ENCODE assay signal across 22 cellular contexts in the genomic region with DNA sequence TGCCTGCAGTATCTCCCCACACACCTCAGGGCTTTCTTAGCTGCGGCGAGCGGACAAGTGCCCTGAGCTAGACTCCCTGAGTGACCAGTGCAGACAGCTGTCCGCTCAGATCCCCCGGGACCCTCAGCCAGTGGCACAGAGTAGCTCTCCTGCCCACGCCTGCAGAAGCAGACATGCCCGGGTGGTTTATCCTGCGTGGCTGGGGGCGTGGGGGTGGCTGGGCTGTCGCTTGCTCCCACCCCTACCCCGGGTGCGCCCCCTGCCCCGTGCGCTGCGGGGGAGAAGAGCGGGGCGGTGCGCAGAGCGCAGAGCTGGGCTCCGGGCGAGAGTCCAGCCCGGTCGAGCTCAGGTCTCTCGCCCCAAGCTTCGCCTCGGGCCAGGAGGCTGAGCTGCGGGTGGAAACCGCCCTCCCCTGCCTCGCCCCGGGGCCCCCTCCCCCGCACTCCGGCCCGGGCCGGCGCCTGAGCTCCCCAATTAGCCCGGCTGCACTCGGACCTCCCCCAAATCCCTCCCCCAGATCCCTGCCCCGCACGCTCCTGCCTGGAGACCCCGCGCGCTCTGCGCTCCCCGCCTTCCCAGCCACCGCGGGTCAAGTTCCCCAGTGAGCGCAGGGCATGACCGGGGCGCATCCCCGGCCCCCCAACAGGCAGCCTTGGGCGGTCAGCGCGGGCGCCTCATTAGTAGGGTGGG. TPM values are rescaled to one million over a fixed set of nuclear protein-coding genes. Genes with fewer than 3 reads are reported as not detected.
"Had no signal": no experiment of that assay in that cellular context is flagged by ENCODE, and none has a peak within 500 bp of the region (broad histone marks: within the 10 kb centered on the region; RNA-seq: fewer than 3 reads in every experiment).

No MANE protein-coding gene starts in this region.

- H3K4me3 ChIP-seq: cardiac muscle cell, right lobe of liver, thoracic aorta, upper lobe of left lung had no signal

- H3K36me3 ChIP-seq: cardiac muscle cell, right lobe of liver, thoracic aorta, upper lobe of left lung had no signal

- H3K4me3 Mint-ChIP-seq: activated CD4-positive, alpha-beta memory T cell treated with anti-CD3 and anti-CD28 coated beads, Interleukin-2, amount 10 ng/mL, durations not matched to agents 7 days and 5 days; activated CD8-positive, alpha-beta memory T cell treated with anti-CD3 and anti-CD28 coated beads, Interleukin-2, amount 10 ng/mL, durations not matched to agents 7 days and 5 days; activated naive CD8-positive, alpha-beta T cell treated with anti-CD3 and anti-CD28 coated beads, Interleukin-2, amount 10 ng/mL, durations not matched to agents 7 days and 5 days; dendritic cell treated with granulocyte-macrophage colony-stimulating factor and Interleukin-4, amounts not matched to agents 40 ng/mL and 50 ng/mL, for 4 days; natural killer cell had no signal

- H3K27ac Mint-ChIP-seq: activated CD4-positive, alpha-beta memory T cell treated with anti-CD3 and anti-CD28 coated beads, Interleukin-2, amount 10 ng/mL, durations not matched to agents 7 days and 5 days; activated CD8-positive, alpha-beta memory T cell treated with anti-CD3 and anti-CD28 coated beads, Interleukin-2, amount 10 ng/mL, durations not matched to agents 7 days and 5 days; dendritic cell treated with granulocyte-macrophage colony-stimulating factor and Interleukin-4, amounts not matched to agents 40 ng/mL and 50 ng/mL, for 4 days; immature natural killer cell; natural killer cell; progenitor cell of endocrine pancreas had no signal

- H3K4me1 ChIP-seq: right lobe of liver had no signal

- ATAC-seq: activated CD8-positive, alpha-beta memory T cell treated with anti-CD3 and anti-CD28 coated beads, Interleukin-2, amount 10 ng/mL, durations not matched to agents 7 days and 5 days; natural killer cell had no signal

- H3K9me3 Mint-ChIP-seq: dendritic cell treated with granulocyte-macrophage colony-stimulating factor and Interleukin-4, amounts not matched to agents 40 ng/mL and 50 ng/mL, for 4 days had no signal

- DNase-seq: activated CD4-positive, alpha-beta memory T cell treated with anti-CD3 and anti-CD28 coated beads, Interleukin-2, amount 10 ng/mL, durations not matched to agents 7 days and 5 days; activated CD4-positive, alpha-beta T cell treated with anti-CD3 and anti-CD28 coated beads for 48 hours; activated CD4-positive, CD25-positive, alpha-beta regulatory T cell; activated CD8-positive, alpha-beta memory T cell treated with anti-CD3 and anti-CD28 coated beads, Interleukin-2, amount 10 ng/mL, durations not matched to agents 7 days and 5 days; activated naive CD8-positive, alpha-beta T cell treated with anti-CD3 and anti-CD28 coated beads, Interleukin-2, amount 10 ng/mL, durations not matched to agents 7 days and 5 days; amygdala; effector memory CD4-positive, alpha-beta T cell; immature natural killer cell; mesendoderm; natural killer cell; nucleus accumbens; small intestine; stimulated activated CD4-positive, alpha-beta T cell treated with anti-CD3 and anti-CD28 coated beads, Interleukin-4, amount 100 ng/mL, for 1 hour; T-helper 1 cell; T-helper 9 cell had no signal

- H3K9me3 ChIP-seq: right lobe of liver, thoracic aorta, upper lobe of left lung had no signal

- H3K4me1 Mint-ChIP-seq: activated CD8-positive, alpha-beta memory T cell treated with anti-CD3 and anti-CD28 coated beads, Interleukin-2, amount 10 ng/mL, durations not matched to agents 7 days and 5 days had no signal

- H3K36me3 Mint-ChIP-seq: activated naive CD8-positive, alpha-beta T cell treated with anti-CD3 and anti-CD28 coated beads, Interleukin-2, amount 10 ng/mL, durations not matched to agents 7 days and 5 days; natural killer cell had no signal

- H3K27ac ChIP-seq: cardiac muscle cell, right lobe of liver, thoracic aorta, upper lobe of left lung had no signal

RNA-seq across cellular contexts. Expression of gene SHOX, which starts 11.7 kb away (rescaled TPM):
- total RNA-seq: activated CD4-positive, alpha-beta memory T cell treated with anti-CD3 and anti-CD28 coated beads, Interleukin-2, amount 10 ng/mL, durations not matched to agents 7 days and 5 days; activated CD8-positive, alpha-beta memory T cell treated with anti-CD3 and anti-CD28 coated beads, Interleukin-2, amount 10 ng/mL, durations not matched to agents 7 days and 5 days; activated naive CD8-positive, alpha-beta T cell treated with anti-CD3 and anti-CD28 coated beads, Interleukin-2, amount 10 ng/mL, durations not matched to agents 7 days and 5 days; cardiac muscle cell; chondrocyte; natural killer cell; progenitor cell of endocrine pancreas; right lobe of liver; upper lobe of left lung had no signal
- polyA plus RNA-seq: cardiac muscle cell, immature natural killer cell had no signal
